8 cellular contexts compared by ENCODE assay signal in the genomic region with DNA sequence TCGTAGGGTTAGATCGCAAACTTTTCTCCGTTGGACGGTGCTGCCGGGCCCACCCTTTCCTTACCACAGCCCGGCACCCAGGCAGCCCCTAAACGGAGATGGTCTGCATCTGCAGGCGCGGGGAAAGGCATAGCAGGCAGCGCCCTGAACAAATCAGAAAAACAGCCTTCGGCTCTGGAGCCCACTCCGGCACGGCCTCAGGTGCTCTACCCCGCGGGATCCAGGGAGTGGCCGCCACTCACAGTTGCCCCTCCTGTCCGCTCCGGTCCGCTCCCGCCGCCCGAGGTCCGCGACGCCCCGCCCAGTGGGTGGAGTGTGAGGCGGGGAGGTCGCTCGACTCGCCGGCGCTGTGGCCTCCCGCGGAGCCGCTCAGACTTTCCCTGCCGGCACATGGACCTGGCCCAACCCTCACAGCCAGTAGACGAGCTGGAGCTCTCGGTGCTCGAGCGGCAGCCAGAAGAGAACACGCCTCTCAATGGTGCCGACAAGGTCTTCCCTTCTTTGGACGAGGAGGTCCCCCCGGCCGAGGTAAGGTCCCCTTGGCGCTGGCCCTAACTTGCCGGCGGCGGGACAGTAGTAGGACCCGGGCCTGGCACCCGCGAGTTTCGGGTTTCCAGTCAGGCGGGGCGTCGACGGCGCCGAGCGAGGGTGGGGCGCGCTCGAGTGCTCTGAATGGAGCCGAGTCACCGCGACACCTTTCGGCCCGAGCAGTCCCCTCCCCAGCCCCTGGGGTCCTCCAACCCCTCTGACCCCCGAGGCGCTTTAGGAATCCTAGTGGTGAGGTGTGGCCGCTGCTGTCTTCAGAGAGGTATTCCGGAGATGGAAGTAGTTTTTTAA. TPM values are rescaled to one million over a fixed set of nuclear protein-coding genes. Genes with fewer than 3 reads are reported as not detected.
DNase-seq lines count a peak whose midpoint lies in the region; ATAC-seq and TF ChIP-seq lines count a peak whose summit lies in the region.

A gene with protein sequence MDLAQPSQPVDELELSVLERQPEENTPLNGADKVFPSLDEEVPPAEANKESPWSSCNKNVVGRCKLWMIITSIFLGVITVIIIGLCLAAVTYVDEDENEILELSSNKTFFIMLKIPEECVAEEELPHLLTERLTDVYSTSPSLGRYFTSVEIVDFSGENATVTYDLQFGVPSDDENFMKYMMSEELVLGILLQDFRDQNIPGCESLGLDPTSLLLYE (plus strand): TSS at position 372 of the 837 bp plus-strand sequence. CDS start 19 bp downstream, at position 391.

- peaks cover 43% of the 10 kb centered on the region for H3K4me1 Mint-ChIP-seq in activated T-helper 2 cell treated with anti-CD3 and anti-CD28 coated beads, Interferon-gamma antibody, Interleukin-2, Interleukin-4, amounts not matched to agents 10 μg/mL and 5 μg/mL and 100 μg/mL, durations not matched to agents 14 hours and 24 hours and 36 hours (ENCODE audit: low read depth)
- H3K4me1 Mint-ChIP-seq in naive thymus-derived CD8-positive, alpha-beta T cell: peaks cover 14 to 27% (median 23%) of the 10 kb centered on the region in 4 donors

- POLR2A ChIA-PET in Panc1 (lab: Charles Lee): no interaction called here
- POLR2A ChIA-PET in naive thymus-derived CD8-positive, alpha-beta T cell (lab: Charles Lee): no interaction called here

- CTCF ChIA-PET in Panc1 (lab: Charles Lee): no interaction called here

- H3K4me3 ChIP-seq in Panc1 (ENCODE audit: low read depth in 2 of 2, low read length in 2 of 2) (peak within 1 kb of the TSS; percentile 73 to 77), fibroblast of mammary gland (ENCODE audit: control insufficient read depth, low read depth, low read length) (peak within 1 kb of the TSS; percentile 57)

- H3K27ac Mint-ChIP-seq in activated T-helper 2 cell treated with anti-CD3 and anti-CD28 coated beads, Interferon-gamma antibody, Interleukin-2, Interleukin-4, amounts not matched to agents 10 μg/mL and 5 μg/mL and 100 μg/mL, durations not matched to agents 14 hours and 24 hours and 36 hours: peak within 1 kb of the TSS; percentile 81
- H3K27ac Mint-ChIP-seq in naive thymus-derived CD8-positive, alpha-beta T cell: peak within 1 kb of the TSS; percentile 25 to 84 (median 64)

- H3K27me3 Mint-ChIP-seq in activated T-helper 2 cell treated with anti-CD3 and anti-CD28 coated beads, Interferon-gamma antibody, Interleukin-2, Interleukin-4, amounts not matched to agents 10 μg/mL and 5 μg/mL and 100 μg/mL, durations not matched to agents 14 hours and 24 hours and 36 hours (ENCODE audit: low read depth): peaks cover 2% of the 10 kb centered on the region
- peaks cover 0 to 20% (median 9%) of the 10 kb centered on the region in 5 donors for H3K27me3 Mint-ChIP-seq in naive thymus-derived CD8-positive, alpha-beta T cell

- peak; percentile 55 for DNase-seq in CD1c-positive myeloid dendritic cell (ENCODE audit: extremely low spot score)
- peak; percentile 50 for DNase-seq in Panc1 (ENCODE audit: low read depth, low spot score)
- peak; percentile 67 for DNase-seq in activated T-helper 2 cell treated with anti-CD3 and anti-CD28 coated beads, Interferon-gamma antibody, Interleukin-2, Interleukin-4, amounts not matched to agents 10 μg/mL and 5 μg/mL and 100 μg/mL, durations not matched to agents 14 hours and 24 hours and 36 hours (ENCODE audit: low spot score)
- peak; percentile 59 for DNase-seq in fibroblast of mammary gland (ENCODE audit: low read depth)
- peak; percentile 25 to 73 (median 50) for DNase-seq in naive thymus-derived CD8-positive, alpha-beta T cell
- DNase-seq in stimulated activated naive CD8-positive, alpha-beta T cell treated with anti-CD3 and anti-CD28 coated beads, Interleukin-15, Interleukin-2, amounts not matched to agents 100 U/mL and 50 U/mL, for 24 hours: peak; percentile 77

- H3K4me3 Mint-ChIP-seq in activated T-helper 2 cell treated with anti-CD3 and anti-CD28 coated beads, Interferon-gamma antibody, Interleukin-2, Interleukin-4, amounts not matched to agents 10 μg/mL and 5 μg/mL and 100 μg/mL, durations not matched to agents 14 hours and 24 hours and 36 hours (ENCODE audit: low read depth): peak within 1 kb of the TSS; percentile 85
- peak within 1 kb of the TSS; percentile 79 to 90 (median 85) for H3K4me3 Mint-ChIP-seq in naive thymus-derived CD8-positive, alpha-beta T cell

- TF ChIP-seq CTCF in Panc1 (IDR thresholded peaks at IDR 0.05) (no peak), fibroblast of mammary gland (conservative IDR thresholded peaks at IDR 0.05; ENCODE audit: control insufficient read depth, insufficient read depth, low read depth, low read length) (no peak)

- H3K36me3 Mint-ChIP-seq in activated T-helper 2 cell treated with anti-CD3 and anti-CD28 coated beads, Interferon-gamma antibody, Interleukin-2, Interleukin-4, amounts not matched to agents 10 μg/mL and 5 μg/mL and 100 μg/mL, durations not matched to agents 14 hours and 24 hours and 36 hours (ENCODE audit: low read depth): peaks cover 5% of the 10 kb centered on the region
- no peaks in the 10 kb centered on the region for H3K36me3 Mint-ChIP-seq in naive thymus-derived CD8-positive, alpha-beta T cell

- H3K27ac ChIP-seq in Panc1 (ENCODE audit: low read length): peak within 1 kb of the TSS; percentile 88

- ATAC-seq in GM19438 (IDR thresholded peaks at IDR 0.05; ENCODE audit: low read depth, unreplicated experiment) (peak; percentile 85), HG03521 (IDR thresholded peaks at IDR 0.05; ENCODE audit: unreplicated experiment) (peak; percentile 75), Panc1 (peak; percentile 97)
- ATAC-seq in naive thymus-derived CD8-positive, alpha-beta T cell: peak; percentile 86 to 89
- peak; percentile 94 for ATAC-seq in stimulated activated naive CD8-positive, alpha-beta T cell treated with anti-CD3 and anti-CD28 coated beads, Interleukin-15, Interleukin-2, amounts not matched to agents 100 U/mL and 50 U/mL, for 24 hours

- no peaks in the 10 kb centered on the region for H3K27me3 ChIP-seq in Panc1 (ENCODE audit: control insufficient read depth, insufficient read depth, low read length)

- no peaks in the 10 kb centered on the region for H3K9me3 Mint-ChIP-seq in activated T-helper 2 cell treated with anti-CD3 and anti-CD28 coated beads, Interferon-gamma antibody, Interleukin-2, Interleukin-4, amounts not matched to agents 10 μg/mL and 5 μg/mL and 100 μg/mL, durations not matched to agents 14 hours and 24 hours and 36 hours
- no peaks in the 10 kb centered on the region for H3K9me3 Mint-ChIP-seq in naive thymus-derived CD8-positive, alpha-beta T cell

- no TSS peak for BruUV-seq in Panc1 (replicated peaks; lab: Mats Ljungman, UMichigan)

- H3K9me3 ChIP-seq in Panc1 (ENCODE audit: control insufficient read depth, insufficient read depth, low read depth, low read length): no peaks in the 10 kb centered on the region

- intact Hi-C loops in Panc1 (cut with micrococcal nuclease; ENCODE audit: unreplicated experiment): no loop called here
- intact Hi-C loops in activated T-helper 2 cell treated with anti-CD3 and anti-CD28 coated beads, Interferon-gamma antibody, Interleukin-2, Interleukin-4, amounts not matched to agents 10 μg/mL and 5 μg/mL and 100 μg/mL, durations not matched to agents 14 hours and 24 hours and 36 hours (cut with micrococcal nuclease): loop anchor here (1.0 to 5.0 kb wide), 2 partner anchors 11 to 39 kb away; no protein-coding TSS in a partner anchor

- no peaks in the 10 kb centered on the region for H3K36me3 ChIP-seq in Panc1 (ENCODE audit: control insufficient read depth, insufficient read depth, low read length)

- in situ Hi-C loops in Panc1 (cut with HindIII; ENCODE audit: low pct_unique_long_range_greater_than_20kb, low sequenced_read_pairs): no loop called here

- H3K4me1 ChIP-seq in Panc1 (ENCODE audit: control insufficient read depth, insufficient read depth, low read length): peaks cover 35% of the 10 kb centered on the region

RNA-seq across cellular contexts. Expression of the gene that starts here (rescaled TPM):
- total RNA-seq in Panc1 (2021; ENCODE audit: unreplicated experiment): 12.6 TPM
- 3.7 TPM for polyA plus RNA-seq in Panc1 (2012; ENCODE audit: insufficient read length)
- 11.7 and 13.3 TPM in 2 replicates for total RNA-seq in activated T-helper 2 cell treated with anti-CD3 and anti-CD28 coated beads, Interferon-gamma antibody, Interleukin-2, Interleukin-4, amounts not matched to agents 10 μg/mL and 5 μg/mL and 100 μg/mL, durations not matched to agents 14 hours and 24 hours and 36 hours
- under 1 TPM; 0.94 to 0.96 TPM for total RNA-seq in naive thymus-derived CD8-positive, alpha-beta T cell
- polyA plus RNA-seq in naive thymus-derived CD8-positive, alpha-beta T cell: under 1 TPM; 0.54 to 0.96 (median 0.64) TPM

Comparison
In these comparisons a context has a peak if more than half of its experiments do, and no peak if none do; other contexts are left out.
1. Peak in every context shown above with its lines: DNase-seq, ATAC-seq, H3K4me3 ChIP-seq and H3K27ac ChIP-seq.
2. Peak in DNase-seq and ATAC-seq in naive thymus-derived CD8-positive, alpha-beta T cell; RNA of the gene not detected or under 1 TPM.